In the genomic region with DNA sequence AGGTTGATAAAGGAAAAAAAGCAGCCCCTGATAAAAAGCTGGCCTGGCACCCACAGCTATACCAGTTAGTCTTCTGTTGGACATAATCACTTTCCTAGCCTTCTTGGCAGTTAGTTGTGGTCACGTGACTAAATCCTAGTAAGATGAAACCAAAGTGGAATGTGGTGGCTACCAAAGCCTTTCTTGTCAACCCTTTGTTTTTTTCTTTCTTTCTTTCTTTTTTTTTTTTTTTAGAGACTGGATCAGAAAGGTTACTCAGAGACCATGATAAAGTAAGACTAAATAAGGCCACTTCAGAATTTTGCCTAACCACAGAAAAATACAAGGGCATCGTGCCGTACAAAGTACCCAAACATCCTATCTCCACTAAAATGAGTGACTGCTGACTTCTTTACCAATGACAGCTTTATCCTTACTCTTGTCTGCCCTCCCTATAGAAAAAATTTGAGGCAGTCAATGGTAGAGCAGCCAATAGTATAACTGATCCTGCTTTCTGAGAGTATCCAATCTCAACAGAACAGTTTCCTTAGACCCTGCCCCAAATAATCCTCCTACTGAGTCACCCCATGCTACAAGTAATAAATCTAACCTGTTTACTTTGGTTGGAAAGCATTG, we compare ENCODE assay signal across 11 cellular contexts. TPM values are rescaled to one million over a fixed set of nuclear protein-coding genes. Genes with fewer than 3 reads are reported as not detected.
DNase-seq lines count a peak whose midpoint lies in the region; ATAC-seq, FAIRE-seq and TF ChIP-seq lines count a peak whose summit lies in the region.
"Had no signal": no experiment of that assay in that cellular context is flagged by ENCODE, and none has a peak within 500 bp of the region (broad histone marks: within the 10 kb centered on the region; RNA-seq: fewer than 3 reads in every experiment).

No MANE protein-coding gene starts in this region.

- TF ChIP-seq CTCF in prostate gland (IDR thresholded peaks at IDR 0.05): no peak

- in situ Hi-C loops in GM23248 (cut with MboI): no loop called here

- DNase-seq in GM23248: peak; percentile 86
- peak; percentile 82 for DNase-seq in NCI-H226
- peak; percentile 67 for DNase-seq in prostate gland (ENCODE audit: low spot score)
- DNase-seq in erythroblast (lab: John Stamatoyannopoulos, UW): no peak
- DNase-seq in HT-29 (ENCODE audit: low spot score): no peak
- DNase-seq: activated CD8-positive, alpha-beta T cell treated with anti-CD3 and anti-CD28 coated beads for 36 hours; sigmoid colon had no signal

- no peaks in the 10 kb centered on the region for H3K9me3 ChIP-seq in GM23248 (ENCODE audit: low read depth)
- no peaks in the 10 kb centered on the region for H3K9me3 ChIP-seq in prostate gland
- H3K9me3 ChIP-seq: sigmoid colon had no signal

- H3K27me3 ChIP-seq in GM23248 (replicated peaks; ENCODE audit: insufficient read depth) (no peaks in the 10 kb centered on the region), prostate gland (replicated peaks; ENCODE audit: insufficient read depth) (no peaks in the 10 kb centered on the region)
- H3K27me3 ChIP-seq: sigmoid colon had no signal

- peaks cover 24% of the 10 kb centered on the region for H3K4me1 ChIP-seq in GM23248 (ENCODE audit: insufficient read depth)
- H3K4me1 ChIP-seq in prostate gland (replicated peaks): peaks cover 4% of the 10 kb centered on the region

- H3K9me2 ChIP-seq in GM23248 (ENCODE audit: insufficient read depth): no peaks in the 10 kb centered on the region

- peak overlapping the region; percentile 24 for H3K4me2 ChIP-seq in GM23248 (ENCODE audit: unreplicated experiment)

- no peak overlapping the region for H2AFZ ChIP-seq in GM23248

- H3F3A ChIP-seq in GM23248 (ENCODE audit: insufficient read depth): peaks cover 29% of the 10 kb centered on the region

- H3K36me3 ChIP-seq in GM23248 (ENCODE audit: low read depth) (peaks cover 4% of the 10 kb centered on the region; the same call in 1 of the 2 replicates), prostate gland (no peaks in the 10 kb centered on the region)

- peak; percentile 4 for FAIRE-seq in endometrium (lab: Jason Lieb, UNC)
- FAIRE-seq: islet of Langerhans had no signal

- H3K9ac ChIP-seq in GM23248: no peak overlapping the region

- no peak for ATAC-seq in GM18498 (IDR thresholded peaks at IDR 0.05; ENCODE audit: unreplicated experiment)
- no peak for ATAC-seq in HG02973 (IDR thresholded peaks at IDR 0.05; ENCODE audit: unreplicated experiment)
- ATAC-seq: activated CD8-positive, alpha-beta T cell treated with anti-CD3 and anti-CD28 coated beads for 36 hours had no signal

- no peak overlapping the region for H3K4me3 ChIP-seq in GM23248
- no peak overlapping the region for H3K4me3 ChIP-seq in prostate gland
- H3K4me3 ChIP-seq: sigmoid colon had no signal

- intact Hi-C loops in prostate gland (cut with DNase I): loop anchor here (5.0 kb wide), 1 partner anchor 377 kb away; no protein-coding TSS in a partner anchor

- H4K20me1 ChIP-seq in GM23248 (ENCODE audit: insufficient read depth): no peaks in the 10 kb centered on the region

- TF ChIP-seq POLR2A in prostate gland (IDR thresholded peaks at IDR 0.05) (no peak), erythroblast (IDR thresholded peaks at IDR 0.05; ENCODE audit: low read length) (no peak)

- 59 to 64% methylated on average over 3 of the region's 3 CpGs for WGBS in GM23248 (ENCODE audit: low coverage in 1 of 2, low lambda C conversion rate in 2 of 2, missing lambda C conversion rate in 2 of 2), 2 experiments
- 56% methylated on average over 3 of the region's 3 CpGs for WGBS in prostate gland

- no peaks in the 10 kb centered on the region for H3K79me2 ChIP-seq in GM23248 (ENCODE audit: insufficient read depth)

- H3K27ac ChIP-seq in GM23248 (no peak overlapping the region), prostate gland (peak overlapping the region; percentile 67)
- H3K27ac ChIP-seq: sigmoid colon had no signal

RNA-seq across cellular contexts. Expression of gene KIF27, which starts 14.2 kb away (rescaled TPM):
- total RNA-seq in GM23248 (2014; rRNA removed; shearing (Covaris generic)): 2.5 and 3.5 TPM in 2 replicates
- 1.6 and 1.8 TPM in 2 replicates for polyA plus RNA-seq in GM23248 (2016; fragmentation: Nextera tagmentation; extraction: Ambion mirVana)
- total RNA-seq in prostate gland: 10 to 100 TPM in 1 of 2 donors, 1 to 10 TPM in 1; 3.4 to 11.2 TPM
- total RNA-seq in HT-29 (2014; rRNA removed; shearing (Covaris generic)): 0.20 and 0.37 TPM in 2 replicates

RNA-seq across cellular contexts. Expression of gene HNRNPK, which starts 44.6 kb away (rescaled TPM):
- 416 and 500 TPM in 2 replicates for total RNA-seq in GM23248 (2014; rRNA removed; shearing (Covaris generic))
- polyA plus RNA-seq in GM23248 (2016; fragmentation: Nextera tagmentation; extraction: Ambion mirVana): 369 and 370 TPM in 2 replicates
- total RNA-seq in prostate gland: 100 to 1,000 TPM; 447 to 480 TPM
- total RNA-seq in HT-29 (2014; rRNA removed; shearing (Covaris generic)): 552 and 575 TPM in 2 replicates

RNA-seq across cellular contexts. Expression of gene RMI1, which starts 45.2 kb away (rescaled TPM):
- 5.1 and 5.7 TPM in 2 replicates for total RNA-seq in GM23248 (2014; rRNA removed; shearing (Covaris generic))
- polyA plus RNA-seq in GM23248 (2016; fragmentation: Nextera tagmentation; extraction: Ambion mirVana): 8.8 and 9.0 TPM in 2 replicates
- 10 to 100 TPM in 1 of 2 donors, 1 to 10 TPM in 1; 8.7 to 18.1 TPM for total RNA-seq in prostate gland
- 2.2 and 2.4 TPM in 2 replicates for total RNA-seq in HT-29 (2014; rRNA removed; shearing (Covaris generic))

Comparison
In these comparisons a context has a peak if more than half of its experiments do, and no peak if none do; other contexts are left out.
1. DNase-seq: peak in GM23248 (single experiment), NCI-H226 (single experiment) and prostate gland (single experiment); none in erythroblast (0 of 2) and HT-29 (single experiment).